9 cellular contexts compared by ENCODE assay signal in genomic region chr7:158864507-158864820, GRCh38. TPM values are rescaled to one million over a fixed set of nuclear protein-coding genes. Genes with fewer than 3 reads are reported as not detected.
DNase-seq lines count a peak whose midpoint lies in the region; ATAC-seq and TF ChIP-seq lines count a peak whose summit lies in the region.
"Had no signal": no experiment of that assay in that cellular context is flagged by ENCODE, and none has a peak within 500 bp of the region (broad histone marks: within the 10 kb centered on the region; RNA-seq: fewer than 3 reads in every experiment).

No MANE protein-coding gene starts in this region.

- peak overlapping the region; percentile 92 for H3K4me3 Mint-ChIP-seq in T-helper 1 cell treated with Interleukin-12 subunit alpha and Interleukin-12 subunit beta and Interleukin-4 antibody, amounts not matched to agents 30 μg/mL and 1 μg/mL, for 36 hours

- H3K27ac Mint-ChIP-seq in T-helper 1 cell treated with Interleukin-12 subunit alpha and Interleukin-12 subunit beta and Interleukin-4 antibody, amounts not matched to agents 30 μg/mL and 1 μg/mL, for 36 hours: peak overlapping the region; percentile 92

- DNase-seq in T-helper 1 cell: no peak
- DNase-seq in astrocyte of the cerebellum (ENCODE audit: low read depth): no peak
- no peak for DNase-seq in substantia nigra (lab: John Stamatoyannopoulos, UW)
- no peak for DNase-seq in GM20000 (ENCODE audit: low spot score)
- DNase-seq in mesenteric fat pad (ENCODE audit: low spot score): no peak

- H3K9me3 Mint-ChIP-seq in T-helper 1 cell treated with Interleukin-12 subunit alpha and Interleukin-12 subunit beta and Interleukin-4 antibody, amounts not matched to agents 30 μg/mL and 1 μg/mL, for 36 hours: no peaks in the 10 kb centered on the region

- peaks cover 44% of the 10 kb centered on the region for H3K4me1 Mint-ChIP-seq in T-helper 1 cell treated with Interleukin-12 subunit alpha and Interleukin-12 subunit beta and Interleukin-4 antibody, amounts not matched to agents 30 μg/mL and 1 μg/mL, for 36 hours (ENCODE audit: low read depth)

- no peaks in the 10 kb centered on the region for H3K27me3 ChIP-seq in layer of hippocampus (ENCODE audit: control insufficient read depth, insufficient read depth, low read length)

- peaks cover 8% of the 10 kb centered on the region for H3K36me3 Mint-ChIP-seq in T-helper 1 cell treated with Interleukin-12 subunit alpha and Interleukin-12 subunit beta and Interleukin-4 antibody, amounts not matched to agents 30 μg/mL and 1 μg/mL, for 36 hours (ENCODE audit: low read depth)

- peak overlapping the region; percentile 73 for H3K27ac ChIP-seq in layer of hippocampus (ENCODE audit: low read depth, low read length)
- H3K27ac ChIP-seq in substantia nigra (ENCODE audit: low read depth, low read length, poor library complexity, severe bottlenecking): peak overlapping the region; percentile 38
- H3K27ac ChIP-seq: KMS-11 had no signal

- no peak for ATAC-seq in GM19397 (IDR thresholded peaks at IDR 0.05; ENCODE audit: unreplicated experiment)

- TF ChIP-seq CTCF in astrocyte of the cerebellum (IDR thresholded peaks at IDR 0.05; ENCODE audit: low read depth, low read length, missing control alignments) (no peak), GM20000 (IDR thresholded peaks at IDR 0.05; ENCODE audit: extremely low read depth, missing control alignments) (no peak)

- no peaks in the 10 kb centered on the region for H3K27me3 Mint-ChIP-seq in T-helper 1 cell treated with Interleukin-12 subunit alpha and Interleukin-12 subunit beta and Interleukin-4 antibody, amounts not matched to agents 30 μg/mL and 1 μg/mL, for 36 hours (ENCODE audit: low read depth)

- in situ Hi-C loops in astrocyte of the cerebellum (cut with HindIII; ENCODE audit: low sequenced_read_pairs): no loop called here

- peak overlapping the region; percentile 42 for H3K4me3 ChIP-seq in astrocyte of the cerebellum (ENCODE audit: low read depth, low read length)

RNA-seq across cellular contexts. Expression of gene DYNC2I1, which starts 8.1 kb away (rescaled TPM):
- total RNA-seq in mesenteric fat pad: 20.3 TPM

RNA-seq across cellular contexts. Expression of gene ESYT2, which starts 35.2 kb away (rescaled TPM):
- 79.5 TPM for total RNA-seq in mesenteric fat pad
